Comparison of ENCODE assay signal across 1 cellular context in genomic region chr16:2513405-2514332, GRCh38.
TF ChIP-seq lines count a peak whose summit lies in the region.

ATP6V0C (plus strand) TSS chr16:2513952; CDS start chr16:2514104, 152 bp downstream.

TF ChIP-seq in HepG2, 621 proteins besides CTCF, POLR2A, EP300 and RAD21 (continued from another document and continues in another):
- no peak for TF ChIP-seq TERF1 (CRISPR knock-in tag; IDR thresholded peaks at IDR 0.05)
- TF ChIP-seq CHD4 (IDR thresholded peaks at IDR 0.05; ENCODE audit: borderline replicate concordance, low read length) = no peak
- TF ChIP-seq MAFG (CRISPR knock-in tag; IDR thresholded peaks at IDR 0.05) = no peak
- TF ChIP-seq ZBTB42 (CRISPR knock-in tag; IDR thresholded peaks at IDR 0.05) = no peak
- no peak for TF ChIP-seq ZC3H13 (CRISPR knock-in tag; IDR thresholded peaks at IDR 0.05)
- TF ChIP-seq ZNF709 (CRISPR knock-in tag; IDR thresholded peaks at IDR 0.05) = peak; percentile 58
- TF ChIP-seq SYNCRIP (IDR thresholded peaks at IDR 0.05; ENCODE audit: insufficient read depth, low read depth, low read length) = no peak
- TF ChIP-seq PPARG (CRISPR knock-in tag; conservative IDR thresholded peaks at IDR 0.05) = no peak
- TF ChIP-seq ZNF180 (CRISPR knock-in tag; IDR thresholded peaks at IDR 0.05; ENCODE audit: borderline replicate concordance, low read depth) = 0 out of 2 replicates have a peak, but pooled peaks have one; percentile 34
- TF ChIP-seq KDM2A (CRISPR knock-in tag; IDR thresholded peaks at IDR 0.05; ENCODE audit: borderline replicate concordance, low read depth) = peak; percentile 75
- TF ChIP-seq KDM1A (CRISPR knock-in tag; IDR thresholded peaks at IDR 0.05) = no peak
- TF ChIP-seq ZNF101 (CRISPR knock-in tag; IDR thresholded peaks at IDR 0.05; ENCODE audit: borderline replicate concordance, low read depth) = no peak
- TF ChIP-seq MEF2D (CRISPR knock-in tag; IDR thresholded peaks at IDR 0.05) = no peak
- TF ChIP-seq SMAD3 (CRISPR knock-in tag; IDR thresholded peaks at IDR 0.05) = 0 out of 2 replicates have a peak, but pooled peaks have one; percentile 18
- TF ChIP-seq ZNF878 (CRISPR knock-in tag; IDR thresholded peaks at IDR 0.05) = no peak
- TF ChIP-seq NCOA2 (CRISPR knock-in tag; IDR thresholded peaks at IDR 0.05) = peak; percentile 30; the same call in 1 of the 2 replicates
- TF ChIP-seq REL (CRISPR knock-in tag; conservative IDR thresholded peaks at IDR 0.05) = 0 out of 2 replicates have a peak, but pooled peaks have one; percentile 18
- no peak for TF ChIP-seq ZNF235 (CRISPR knock-in tag; IDR thresholded peaks at IDR 0.05; ENCODE audit: borderline replicate concordance)
- TF ChIP-seq MIER3 (CRISPR knock-in tag; IDR thresholded peaks at IDR 0.05; ENCODE audit: borderline replicate concordance) = no peak
- no peak; the same call in 1 of the 2 replicates for TF ChIP-seq KDM3A (CRISPR knock-in tag; IDR thresholded peaks at IDR 0.05; ENCODE audit: low read depth)
- no peak for TF ChIP-seq AGO2 (optimal IDR thresholded peaks at IDR 0.05; ENCODE audit: low read depth, low read length)
- no peak for TF ChIP-seq ZNF589 (CRISPR knock-in tag; conservative IDR thresholded peaks at IDR 0.05)
- 0 out of 2 replicates have a peak, but pooled peaks have one; percentile 10 for TF ChIP-seq HMGXB3 (CRISPR knock-in tag; IDR thresholded peaks at IDR 0.05; ENCODE audit: borderline replicate concordance)
- no peak for TF ChIP-seq LCORL (IDR thresholded peaks at IDR 0.05)
- TF ChIP-seq LCORL (CRISPR knock-in tag; IDR thresholded peaks at IDR 0.05) = no peak
- TF ChIP-seq PRMT3 (CRISPR knock-in tag; IDR thresholded peaks at IDR 0.05; ENCODE audit: borderline replicate concordance, low read depth) = no peak
- TF ChIP-seq ZNF562 (CRISPR knock-in tag; IDR thresholded peaks at IDR 0.05; ENCODE audit: borderline replicate concordance) = no peak
- TF ChIP-seq HDAC6 (IDR thresholded peaks at IDR 0.05; ENCODE audit: low read depth, low read length) = no peak
- no peak for TF ChIP-seq SP140L (CRISPR knock-in tag; IDR thresholded peaks at IDR 0.05; ENCODE audit: borderline replicate concordance)
- TF ChIP-seq ZMAT5 (CRISPR knock-in tag; IDR thresholded peaks at IDR 0.05; ENCODE audit: borderline replicate concordance, low read depth) = no peak
- no peak for TF ChIP-seq ZNF17 (CRISPR knock-in tag; IDR thresholded peaks at IDR 0.05)
- 0 out of 2 replicates have a peak, but pooled peaks have one; percentile 45 for TF ChIP-seq ZNF607 (CRISPR knock-in tag; IDR thresholded peaks at IDR 0.05; ENCODE audit: borderline replicate concordance)
- TF ChIP-seq ZBTB43 (CRISPR knock-in tag; conservative IDR thresholded peaks at IDR 0.05) = peak; percentile 40; the same call in 1 of the 2 replicates
- TF ChIP-seq HCFC1 (IDR thresholded peaks at IDR 0.05; ENCODE audit: low read depth, low read length) = peak; percentile 44; the same call in 1 of the 2 replicates
- no peak for TF ChIP-seq ARNT (IDR thresholded peaks at IDR 0.05)
- TF ChIP-seq NFATC3 (CRISPR knock-in tag; IDR thresholded peaks at IDR 0.05) = no peak
- TF ChIP-seq HNRNPUL1 (IDR thresholded peaks at IDR 0.05; ENCODE audit: low read depth, low read length) = no peak
- TF ChIP-seq TAF15 (IDR thresholded peaks at IDR 0.05; ENCODE audit: low read depth, low read length, poor library complexity, severe bottlenecking) = peak; percentile 23
- 0 out of 2 replicates have a peak, but pooled peaks have one; percentile 6 for TF ChIP-seq ZNF124 (CRISPR knock-in tag; IDR thresholded peaks at IDR 0.05)
- TF ChIP-seq ATF5 (CRISPR knock-in tag; IDR thresholded peaks at IDR 0.05; ENCODE audit: low read depth) = 0 out of 2 replicates have a peak, but pooled peaks have one; percentile 12
- TF ChIP-seq CEBPG (CRISPR knock-in tag; IDR thresholded peaks at IDR 0.05) = no peak
- no peak for TF ChIP-seq HIC2 (CRISPR knock-in tag; IDR thresholded peaks at IDR 0.05; ENCODE audit: low read depth)
- no peak for TF ChIP-seq FOXO1 (CRISPR knock-in tag; IDR thresholded peaks at IDR 0.05)
- TF ChIP-seq NFAT5 (CRISPR knock-in tag; IDR thresholded peaks at IDR 0.05) = no peak
- no peak for TF ChIP-seq MIXL1 (CRISPR knock-in tag; IDR thresholded peaks at IDR 0.05)
- no peak for TF ChIP-seq ZFYVE20 (CRISPR knock-in tag; IDR thresholded peaks at IDR 0.05; ENCODE audit: borderline replicate concordance, low read depth)
- no peak for TF ChIP-seq NFYC (CRISPR knock-in tag; IDR thresholded peaks at IDR 0.05)
- no peak for TF ChIP-seq ZNF577 (CRISPR knock-in tag; IDR thresholded peaks at IDR 0.05; ENCODE audit: borderline replicate concordance, low read depth)
- no peak for TF ChIP-seq SCMH1 (CRISPR knock-in tag; IDR thresholded peaks at IDR 0.05; ENCODE audit: borderline replicate concordance)
- TF ChIP-seq ZNF350 (CRISPR knock-in tag; IDR thresholded peaks at IDR 0.05; ENCODE audit: borderline replicate concordance, low read depth) = no peak; the same call in 1 of the 2 replicates
- TF ChIP-seq HNRNPH1 (optimal IDR thresholded peaks at IDR 0.05; ENCODE audit: low read depth, low read length) = no peak
- TF ChIP-seq PLRG1 (conservative IDR thresholded peaks at IDR 0.05) = no peak
- TF ChIP-seq ZNF281 (CRISPR knock-in tag; IDR thresholded peaks at IDR 0.05; ENCODE audit: borderline replicate concordance) = no peak
